ENCODE assay signal across 1 cellular context in the genomic region with DNA sequence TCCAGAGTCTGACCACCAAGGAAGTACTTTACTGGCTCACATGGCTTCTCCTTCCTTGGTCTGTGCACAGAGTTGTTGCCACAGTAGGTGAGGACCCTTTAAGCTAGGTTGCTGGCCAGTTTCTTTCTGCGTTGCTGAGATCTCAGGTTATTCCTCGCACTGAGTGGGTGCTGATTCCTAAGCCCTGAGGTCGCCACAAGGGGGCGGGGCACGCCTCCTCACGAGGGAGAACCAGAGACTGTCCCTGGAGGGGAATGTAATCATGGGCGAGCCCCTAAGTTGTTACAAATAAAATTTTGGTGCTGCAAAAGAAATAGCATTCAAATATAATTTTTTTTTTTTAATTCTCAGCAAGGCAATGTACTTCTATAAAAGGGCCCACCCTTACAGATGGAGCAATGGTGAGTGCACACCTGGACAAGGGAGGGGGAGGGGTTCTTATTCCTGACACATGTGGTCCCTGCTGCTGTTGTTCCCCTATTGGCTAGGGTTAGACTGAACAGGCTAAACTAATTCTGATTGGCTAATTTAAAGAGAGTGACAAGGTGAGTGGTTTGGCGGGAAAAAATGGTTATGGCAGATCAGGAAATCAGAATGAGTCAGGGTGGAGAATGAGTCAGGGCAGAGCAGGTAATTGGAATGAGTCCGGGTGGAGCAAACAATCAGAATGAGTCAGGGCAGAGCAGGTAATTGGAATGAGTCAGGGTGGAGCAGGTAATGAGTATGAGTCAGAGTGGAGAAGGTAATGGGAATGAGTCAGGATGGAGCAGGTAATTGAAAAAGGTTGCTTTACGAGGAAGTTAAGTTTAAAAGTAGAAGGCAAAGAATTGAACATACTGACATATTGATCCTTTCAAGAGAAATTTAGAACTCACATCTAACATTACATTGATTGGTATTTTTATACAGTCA.
TF ChIP-seq lines count a peak whose summit lies in the region.

No MANE protein-coding gene starts in this region.

TF ChIP-seq in GM23338, 12 proteins besides CTCF, POLR2A, EP300 and RAD21 (continued from another document):
- TF ChIP-seq, protein P1, sequence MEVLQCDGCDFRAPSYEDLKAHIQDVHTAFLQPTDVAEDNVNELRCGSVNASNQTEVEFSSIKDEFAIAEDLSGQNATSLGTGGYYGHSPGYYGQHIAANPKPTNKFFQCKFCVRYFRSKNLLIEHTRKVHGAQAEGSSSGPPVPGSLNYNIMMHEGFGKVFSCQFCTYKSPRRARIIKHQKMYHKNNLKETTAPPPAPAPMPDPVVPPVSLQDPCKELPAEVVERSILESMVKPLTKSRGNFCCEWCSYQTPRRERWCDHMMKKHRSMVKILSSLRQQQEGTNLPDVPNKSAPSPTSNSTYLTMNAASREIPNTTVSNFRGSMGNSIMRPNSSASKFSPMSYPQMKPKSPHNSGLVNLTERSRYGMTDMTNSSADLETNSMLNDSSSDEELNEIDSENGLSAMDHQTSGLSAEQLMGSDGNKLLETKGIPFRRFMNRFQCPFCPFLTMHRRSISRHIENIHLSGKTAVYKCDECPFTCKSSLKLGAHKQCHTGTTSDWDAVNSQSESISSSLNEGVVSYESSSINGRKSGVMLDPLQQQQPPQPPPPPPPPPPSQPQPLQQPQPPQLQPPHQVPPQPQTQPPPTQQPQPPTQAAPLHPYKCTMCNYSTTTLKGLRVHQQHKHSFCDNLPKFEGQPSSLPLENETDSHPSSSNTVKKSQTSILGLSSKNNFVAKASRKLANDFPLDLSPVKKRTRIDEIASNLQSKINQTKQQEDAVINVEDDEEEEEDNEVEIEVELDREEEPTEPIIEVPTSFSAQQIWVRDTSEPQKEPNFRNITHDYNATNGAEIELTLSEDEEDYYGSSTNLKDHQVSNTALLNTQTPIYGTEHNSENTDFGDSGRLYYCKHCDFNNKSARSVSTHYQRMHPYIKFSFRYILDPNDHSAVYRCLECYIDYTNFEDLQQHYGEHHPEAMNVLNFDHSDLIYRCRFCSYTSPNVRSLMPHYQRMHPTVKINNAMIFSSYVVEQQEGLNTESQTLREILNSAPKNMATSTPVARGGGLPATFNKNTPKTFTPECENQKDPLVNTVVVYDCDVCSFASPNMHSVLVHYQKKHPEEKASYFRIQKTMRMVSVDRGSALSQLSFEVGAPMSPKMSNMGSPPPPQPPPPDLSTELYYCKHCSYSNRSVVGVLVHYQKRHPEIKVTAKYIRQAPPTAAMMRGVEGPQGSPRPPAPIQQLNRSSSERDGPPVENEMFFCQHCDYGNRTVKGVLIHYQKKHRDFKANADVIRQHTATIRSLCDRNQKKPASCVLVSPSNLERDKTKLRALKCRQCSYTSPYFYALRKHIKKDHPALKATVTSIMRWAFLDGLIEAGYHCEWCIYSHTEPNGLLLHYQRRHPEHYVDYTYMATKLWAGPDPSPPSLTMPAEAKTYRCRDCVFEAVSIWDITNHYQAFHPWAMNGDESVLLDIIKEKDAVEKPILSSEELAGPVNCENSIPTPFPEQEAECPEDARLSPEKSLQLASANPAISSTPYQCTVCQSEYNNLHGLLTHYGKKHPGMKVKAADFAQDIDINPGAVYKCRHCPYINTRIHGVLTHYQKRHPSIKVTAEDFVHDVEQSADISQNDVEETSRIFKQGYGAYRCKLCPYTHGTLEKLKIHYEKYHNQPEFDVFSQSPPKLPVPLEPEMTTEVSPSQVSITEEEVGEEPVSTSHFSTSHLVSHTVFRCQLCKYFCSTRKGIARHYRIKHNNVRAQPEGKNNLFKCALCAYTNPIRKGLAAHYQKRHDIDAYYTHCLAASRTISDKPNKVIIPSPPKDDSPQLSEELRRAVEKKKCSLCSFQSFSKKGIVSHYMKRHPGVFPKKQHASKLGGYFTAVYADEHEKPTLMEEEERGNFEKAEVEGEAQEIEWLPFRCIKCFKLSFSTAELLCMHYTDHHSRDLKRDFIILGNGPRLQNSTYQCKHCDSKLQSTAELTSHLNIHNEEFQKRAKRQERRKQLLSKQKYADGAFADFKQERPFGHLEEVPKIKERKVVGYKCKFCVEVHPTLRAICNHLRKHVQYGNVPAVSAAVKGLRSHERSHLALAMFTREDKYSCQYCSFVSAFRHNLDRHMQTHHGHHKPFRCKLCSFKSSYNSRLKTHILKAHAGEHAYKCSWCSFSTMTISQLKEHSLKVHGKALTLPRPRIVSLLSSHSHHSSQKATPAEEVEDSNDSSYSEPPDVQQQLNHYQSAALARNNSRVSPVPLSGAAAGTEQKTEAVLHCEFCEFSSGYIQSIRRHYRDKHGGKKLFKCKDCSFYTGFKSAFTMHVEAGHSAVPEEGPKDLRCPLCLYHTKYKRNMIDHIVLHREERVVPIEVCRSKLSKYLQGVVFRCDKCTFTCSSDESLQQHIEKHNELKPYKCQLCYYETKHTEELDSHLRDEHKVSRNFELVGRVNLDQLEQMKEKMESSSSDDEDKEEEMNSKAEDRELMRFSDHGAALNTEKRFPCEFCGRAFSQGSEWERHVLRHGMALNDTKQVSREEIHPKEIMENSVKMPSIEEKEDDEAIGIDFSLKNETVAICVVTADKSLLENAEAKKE (CRISPR knock-in tag; IDR thresholded peaks at IDR 0.05), result no peak
